ENCODE assay signal across 14 cellular contexts in the genomic region with DNA sequence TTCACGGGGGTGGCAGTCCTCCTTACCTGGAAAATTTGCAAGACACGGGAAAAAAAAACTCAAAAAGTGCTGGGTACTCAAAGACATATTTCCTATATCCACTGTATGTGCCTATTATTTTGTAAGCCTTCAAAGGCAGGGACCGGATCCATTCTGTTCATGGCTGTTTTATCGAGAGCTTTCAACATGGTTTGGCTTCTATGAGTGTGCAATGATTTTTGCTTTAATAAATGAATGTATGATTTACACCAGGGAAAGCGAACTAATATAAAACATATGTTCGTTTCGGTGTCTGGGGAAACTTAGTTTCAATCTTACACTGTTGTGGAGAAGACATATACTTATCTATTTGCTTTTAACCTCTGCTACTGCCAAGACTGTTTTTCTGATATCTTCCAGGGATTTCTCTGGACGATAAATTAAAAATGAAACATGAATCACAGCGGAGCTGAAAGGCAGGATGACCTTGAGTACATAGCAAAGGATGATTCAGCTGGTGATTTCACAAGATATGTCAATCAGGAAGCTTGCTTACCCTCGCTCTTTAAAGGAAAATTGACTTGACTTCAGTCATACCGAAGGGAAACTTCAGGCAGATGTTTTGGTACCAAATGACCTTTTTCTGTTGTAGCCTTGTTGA. TPM values are rescaled to one million over a fixed set of nuclear protein-coding genes. Genes with fewer than 3 reads are reported as not detected.
DNase-seq lines count a peak whose midpoint lies in the region; TF ChIP-seq lines count a peak whose summit lies in the region.
"Had no signal": no experiment of that assay in that cellular context is flagged by ENCODE, and none has a peak within 500 bp of the region (broad histone marks: within the 10 kb centered on the region; RNA-seq: fewer than 3 reads in every experiment).

No MANE protein-coding gene starts in this region.

- no peaks in the 10 kb centered on the region for H3K4me1 ChIP-seq in CD4-positive, alpha-beta memory T cell (ENCODE audit: insufficient read depth, low read length)

- intact Hi-C loops in CD14-positive monocyte (cut with micrococcal nuclease), result no loop called here
- intact Hi-C loops in CD4-positive, alpha-beta memory T cell (cut with micrococcal nuclease), result no loop called here

- TF ChIP-seq CTCF in fibroblast of the aortic adventitia (IDR thresholded peaks at IDR 0.05; ENCODE audit: insufficient read depth, low read length) (no peak), CD14-positive monocyte (IDR thresholded peaks at IDR 0.05) (no peak), GM10248 (IDR thresholded peaks at IDR 0.05; ENCODE audit: control extremely low read depth, extremely low read depth, low read depth, missing control alignments) (no peak)

- peaks cover 2 to 9% (median 4%) of the 10 kb centered on the region in 7 donors for H3K9me3 Mint-ChIP-seq in CD14-positive monocyte
- H3K9me3 Mint-ChIP-seq in CD4-positive, alpha-beta memory T cell, result peaks cover 0 to 8% (median under 1%) of the 10 kb centered on the region in 8 donors
- H3K9me3 Mint-ChIP-seq: activated CD4-positive, alpha-beta T cell treated with anti-CD3 and anti-CD28 coated beads, Interleukin-2, amount 10 ng/mL, durations not matched to agents 24 days and 14 days had no signal

- DNase-seq in GM03348 (ENCODE audit: low spot score) (peak; percentile 78), SK-N-DZ (ENCODE audit: low spot score) (peak; percentile 94), fibroblast of the aortic adventitia (ENCODE audit: low read depth) (peak; percentile 90), pulmonary artery endothelial cell (ENCODE audit: low read depth, low spot score) (peak; percentile 26), CD14-positive monocyte (ENCODE audit: low spot score) (no peak), NCI-H82 (lab: John Stamatoyannopoulos, UW) (no peak), GM10248 (ENCODE audit: extremely low spot score) (no peak)
- no peak for DNase-seq in CD4-positive, alpha-beta memory T cell
- DNase-seq: activated CD4-positive, alpha-beta T cell treated with anti-CD3 and anti-CD28 coated beads, Interleukin-2, amount 10 ng/mL, durations not matched to agents 24 days and 14 days; DMS153; mesendoderm; RPMI8226 had no signal

- H3K9me3 ChIP-seq in CD4-positive, alpha-beta memory T cell (ENCODE audit: control insufficient read depth in 1 of 2, low read length in 2 of 2), result no peaks in the 10 kb centered on the region

- H3K4me1 Mint-ChIP-seq in CD14-positive monocyte, result peaks cover 9% of the 10 kb centered on the region
- H3K4me1 Mint-ChIP-seq in CD4-positive, alpha-beta memory T cell, result no peaks in the 10 kb centered on the region
- H3K4me1 Mint-ChIP-seq: activated CD4-positive, alpha-beta T cell treated with anti-CD3 and anti-CD28 coated beads, Interleukin-2, amount 10 ng/mL, durations not matched to agents 24 days and 14 days; activated naive CD4-positive, alpha-beta T cell treated with anti-CD3 and anti-CD28 coated beads, Interleukin-2, amount 50 U/mL, for 24 hours; stimulated activated memory B cell treated with anti-CD40 and anti-IgM and Interleukin-4, amounts not matched to agents 10 μg/mL and 1 μg/mL and 100 μg/mL, for 72 hours had no signal

- H3K27me3 ChIP-seq in CD4-positive, alpha-beta memory T cell (ENCODE audit: insufficient read depth, low read length), result no peaks in the 10 kb centered on the region

- no peaks in the 10 kb centered on the region for H3K36me3 ChIP-seq in CD4-positive, alpha-beta memory T cell (ENCODE audit: insufficient read depth, low read length)

- POLR2A ChIA-PET in GM10248 (lab: Yijun Ruan, JAX), result no interaction called here
- POLR2A ChIA-PET in CD4-positive, alpha-beta memory T cell (lab: Charles Lee; ENCODE audit: partially characterized antibody), result no interaction called here

- CTCF ChIA-PET in GM10248 (lab: Yijun Ruan, JAX), result interaction anchor here (1.2 kb wide), 1 partner anchor 10 kb away, joined by 3 read pairs; no protein-coding TSS in a partner anchor
- CTCF ChIA-PET in CD4-positive, alpha-beta memory T cell (lab: Charles Lee; ENCODE audit: partially characterized antibody), result no interaction called here

- no peak overlapping the region for H3K4me3 ChIP-seq in fibroblast of the aortic adventitia (ENCODE audit: low read depth, low read length)
- H3K4me3 ChIP-seq in CD4-positive, alpha-beta memory T cell (ENCODE audit: low read length in 2 of 2), result no peak overlapping the region

- no peak overlapping the region for H3K27ac ChIP-seq in CD4-positive, alpha-beta memory T cell (ENCODE audit: low read depth, low read length)

- peak overlapping the region in 1 of 2 donors; percentile 57 for H3K4me3 Mint-ChIP-seq in CD14-positive monocyte
- no peak overlapping the region for H3K4me3 Mint-ChIP-seq in CD4-positive, alpha-beta memory T cell
- H3K4me3 Mint-ChIP-seq: activated CD4-positive, alpha-beta T cell treated with anti-CD3 and anti-CD28 coated beads, Interleukin-2, amount 10 ng/mL, durations not matched to agents 24 days and 14 days; activated naive CD4-positive, alpha-beta T cell treated with anti-CD3 and anti-CD28 coated beads, Interleukin-2, amount 50 U/mL, for 24 hours; stimulated activated memory B cell treated with anti-CD40 and anti-IgM and Interleukin-4, amounts not matched to agents 10 μg/mL and 1 μg/mL and 100 μg/mL, for 72 hours had no signal

- peak overlapping the region in 1 of 7 donors; percentile 2 for H3K27ac Mint-ChIP-seq in CD14-positive monocyte
- no peak overlapping the region for H3K27ac Mint-ChIP-seq in CD4-positive, alpha-beta memory T cell
- H3K27ac Mint-ChIP-seq: activated CD4-positive, alpha-beta T cell treated with anti-CD3 and anti-CD28 coated beads, Interleukin-2, amount 10 ng/mL, durations not matched to agents 24 days and 14 days; activated naive CD4-positive, alpha-beta T cell treated with anti-CD3 and anti-CD28 coated beads, Interleukin-2, amount 50 U/mL, for 24 hours; stimulated activated memory B cell treated with anti-CD40 and anti-IgM and Interleukin-4, amounts not matched to agents 10 μg/mL and 1 μg/mL and 100 μg/mL, for 72 hours had no signal

- no peaks in the 10 kb centered on the region for H3K36me3 Mint-ChIP-seq in CD14-positive monocyte
- H3K36me3 Mint-ChIP-seq in CD4-positive, alpha-beta memory T cell, result no peaks in the 10 kb centered on the region
- H3K36me3 Mint-ChIP-seq: activated naive CD4-positive, alpha-beta T cell treated with anti-CD3 and anti-CD28 coated beads, Interleukin-2, amount 50 U/mL, for 24 hours; stimulated activated memory B cell treated with anti-CD40 and anti-IgM and Interleukin-4, amounts not matched to agents 10 μg/mL and 1 μg/mL and 100 μg/mL, for 72 hours had no signal

- peaks cover 0 to 2% (median 0%) of the 10 kb centered on the region in 3 donors for H3K27me3 Mint-ChIP-seq in CD14-positive monocyte (ENCODE audit: low read depth in 3 of 3)
- H3K27me3 Mint-ChIP-seq in CD4-positive, alpha-beta memory T cell, result no peaks in the 10 kb centered on the region
- H3K27me3 Mint-ChIP-seq: activated CD4-positive, alpha-beta T cell treated with anti-CD3 and anti-CD28 coated beads, Interleukin-2, amount 10 ng/mL, durations not matched to agents 24 days and 14 days; stimulated activated memory B cell treated with anti-CD40 and anti-IgM and Interleukin-4, amounts not matched to agents 10 μg/mL and 1 μg/mL and 100 μg/mL, for 72 hours had no signal

RNA-seq across cellular contexts. Expression of a gene that starts 14.7 kb away (rescaled TPM):
- polyA plus RNA-seq in SK-N-DZ (2014; cell fraction: cytosol; rRNA removed), result 0.15 TPM in 1 of 2 replicates, not detected in the other
- 0.21 TPM in 1 of 2 replicates, not detected in the other for polyA plus RNA-seq in SK-N-DZ (2014; cell fraction: nucleus; rRNA removed)
- total RNA-seq in fibroblast of the aortic adventitia (ENCODE audit: low replicate concordance), result 0.09 TPM in 1 of 2 replicates, not detected in the other
- 2.4 and 10.4 TPM in 2 replicates for total RNA-seq in pulmonary artery endothelial cell
- under 1 TPM; 0.16 to 0.30 TPM for polyA plus RNA-seq in CD14-positive monocyte
- not detected for total RNA-seq in CD4-positive, alpha-beta memory T cell
- polyA plus RNA-seq in CD4-positive, alpha-beta memory T cell, result not detected
- total RNA-seq: activated CD4-positive, alpha-beta T cell treated with anti-CD3 and anti-CD28 coated beads, Interleukin-2, amount 10 ng/mL, durations not matched to agents 24 days and 14 days had no signal

Comparison
In these comparisons a context has a peak if more than half of its experiments do, and no peak if none do; other contexts are left out.
1. DNase-seq: peak in GM03348 (single experiment), SK-N-DZ (single experiment), fibroblast of the aortic adventitia (single experiment) and pulmonary artery endothelial cell (single experiment); none in CD14-positive monocyte (single experiment), NCI-H82 (single experiment), GM10248 (single experiment) and CD4-positive, alpha-beta memory T cell (0 of 5).